ENCODE assay signal across 1 cellular context in genomic region chr6:169429001-169429400, GRCh38.
TF ChIP-seq lines count a peak whose summit lies in the region.

No MANE protein-coding gene starts in this region.

TF ChIP-seq in H1, 55 proteins besides CTCF, POLR2A, EP300 and RAD21:
- TF ChIP-seq FOSL1 (IDR thresholded peaks at IDR 0.05; ENCODE audit: insufficient read depth, low read depth, low read length) (no peak), NRF1 (IDR thresholded peaks at IDR 0.05; ENCODE audit: low read depth, low read length) (no peak), USF2 (IDR thresholded peaks at IDR 0.05; ENCODE audit: low read length) (no peak), NANOG (IDR thresholded peaks at IDR 0.05; ENCODE audit: insufficient read depth, low read depth, low read length, poor library complexity, severe bottlenecking) (no peak), ASH2L (IDR thresholded peaks at IDR 0.05; ENCODE audit: low read length) (no peak), HDAC6 (IDR thresholded peaks at IDR 0.05; ENCODE audit: low read depth, low read length) (no peak), CHD7 (IDR thresholded peaks at IDR 0.05; ENCODE audit: insufficient replicate concordance, low read length) (no peak), TEAD4 (IDR thresholded peaks at IDR 0.05; ENCODE audit: low read depth, low read length) (no peak), TAF1 (IDR thresholded peaks at IDR 0.05; ENCODE audit: low read depth, low read length) (no peak), POLR2AphosphoS5 (IDR thresholded peaks at IDR 0.05; ENCODE audit: low read depth, low read length) (no peak), TCF12 (IDR thresholded peaks at IDR 0.05; ENCODE audit: low read depth, low read length) (no peak), SIN3A (conservative IDR thresholded peaks at IDR 0.05 in 1 of 2, IDR thresholded peaks at IDR 0.05 in 1 of 2; ENCODE audit: low read depth in 1 of 2, low read length in 2 of 2) (no peak), SAP30 (IDR thresholded peaks at IDR 0.05; ENCODE audit: insufficient read depth, insufficient replicate concordance, low read length) (no peak), ATF2 (IDR thresholded peaks at IDR 0.05; ENCODE audit: low read length) (no peak), YY1 (IDR thresholded peaks at IDR 0.05; ENCODE audit: low read depth, low read length) (no peak), MAFK (IDR thresholded peaks at IDR 0.05; ENCODE audit: low read depth, low read length) (no peak)
TF ChIP-seq in H1: peak in this region for 0.
